In the genomic region with DNA sequence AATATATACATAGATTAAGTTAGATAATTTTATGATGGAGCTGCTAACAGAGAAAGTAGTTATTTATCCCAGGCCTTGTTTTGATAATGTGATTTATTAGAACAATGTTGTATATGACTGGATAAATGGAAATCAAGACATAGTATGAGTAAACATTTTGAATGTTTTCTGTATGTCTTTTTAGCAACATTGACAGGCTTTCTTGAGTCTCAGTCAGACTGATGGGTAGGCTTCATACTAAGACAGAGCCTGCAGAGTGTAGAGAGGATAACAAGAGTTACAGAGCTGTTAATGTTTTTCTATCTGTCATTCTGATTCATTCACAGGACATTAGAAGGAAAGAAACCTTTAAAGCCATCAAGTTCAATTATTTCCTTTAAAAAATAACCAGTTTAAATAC, we compare ENCODE assay signal across 34 cellular contexts.
"Had no signal": no experiment of that assay in that cellular context is flagged by ENCODE, and none has a peak within 500 bp of the region (broad histone marks: within the 10 kb centered on the region; RNA-seq: fewer than 3 reads in every experiment).

No MANE protein-coding gene starts in this region.

- H3K27me3 ChIP-seq: MG63 had no signal

- H3K36me3 ChIP-seq: MG63 had no signal

- H3K9me3 ChIP-seq: MG63 had no signal

- DNase-seq: Karpas-422, Kasumi-1, MG63, MM.1S, MV-4-11, NCI-H1048, NCI-H1092, NCI-H1092 treated with DMSO at 0.1 percent for 48 hours, NCI-H1105, NCI-H1105 treated with DMSO at 0.1 percent for 48 hours, NCI-H1417, NCI-H1417 treated with DMSO at 0.1 percent for 48 hours, NCI-H1436, NCI-H1436 treated with DMSO at 0.1 percent for 48 hours, NCI-H146, NCI-H1694, NCI-H1694 treated with DMSO at 0.1 percent for 48 hours, NCI-H187, NCI-H187 treated with DMSO at 0.1 percent for 48 hours, NCI-H1930, NCI-H2029, NCI-H2029 treated with DMSO at 0.1 percent for 48 hours, NCI-H2081, NCI-H2081 treated with DMSO at 0.1 percent for 48 hours, NCI-H2107, NCI-H2171, NCI-H2171 treated with DMSO at 0.1 percent for 48 hours, NCI-H2227 treated with DMSO at 0.1 percent for 48 hours, NCI-H226, NCI-H345, NCI-H446, NCI-H446 treated with DMSO at 0.1 percent for 48 hours, NCI-H510A, NCI-H510A treated with DMSO at 0.1 percent for 48 hours had no signal

- H3K4me3 ChIP-seq: MG63 had no signal
